Comparison of ENCODE assay signal across 30 cellular contexts in genomic region chr7:24717694-24718320, GRCh38. TPM values are rescaled to one million over a fixed set of nuclear protein-coding genes. Genes with fewer than 3 reads are reported as not detected.
DNase-seq lines count a peak whose midpoint lies in the region; ATAC-seq and TF ChIP-seq lines count a peak whose summit lies in the region.
"Had no signal": no experiment of that assay in that cellular context is flagged by ENCODE, and none has a peak within 500 bp of the region (broad histone marks: within the 10 kb centered on the region; RNA-seq: fewer than 3 reads in every experiment).

No MANE protein-coding gene starts in this region.

- H3K4ac ChIP-seq in IMR-90 (ENCODE audit: low read depth, low read length) = no peak overlapping the region

- H3K36me3 Mint-ChIP-seq in activated naive CD4-positive, alpha-beta T cell treated with anti-CD3 and anti-CD28 coated beads, Interleukin-2, amount 10 ng/mL, durations not matched to agents 7 days and 5 days = no peaks in the 10 kb centered on the region
- H3K36me3 Mint-ChIP-seq: activated naive CD8-positive, alpha-beta T cell treated with anti-CD3 and anti-CD28 coated beads for 36 hours; CD8-positive, alpha-beta T cell; mesothelial cell of epicardium had no signal

- peaks cover 36% of the 10 kb centered on the region; the same call in 1 of the 2 replicates for H3K9me1 ChIP-seq in IMR-90 (ENCODE audit: insufficient read depth, low read length)

- TF ChIP-seq RAD21 in IMR-90 (IDR thresholded peaks at IDR 0.05; ENCODE audit: low read length) = no peak

- H3K4me3 ChIP-seq in IMR-90 (ENCODE audit: insufficient read depth, low read depth, low read length) (no peak overlapping the region), choroid plexus epithelial cell (ENCODE audit: low read depth, low read length) (no peak overlapping the region), osteoblast (ENCODE audit: insufficient read depth, low read length) (no peak overlapping the region), Karpas-422 (ENCODE audit: low read length) (no peak overlapping the region)
- H3K4me3 ChIP-seq: cardiac muscle cell, thyroid gland had no signal

- no peak overlapping the region for H3K4me3 Mint-ChIP-seq in activated naive CD4-positive, alpha-beta T cell treated with anti-CD3 and anti-CD28 coated beads, Interleukin-2, amount 10 ng/mL, durations not matched to agents 7 days and 5 days
- H3K4me3 Mint-ChIP-seq: activated CD4-positive, alpha-beta T cell treated with anti-CD3 and anti-CD28 coated beads, Interleukin-2, amount 10 ng/mL, durations not matched to agents 7 days and 5 days; activated naive CD8-positive, alpha-beta T cell treated with anti-CD3 and anti-CD28 coated beads for 36 hours; CD8-positive, alpha-beta T cell; dendritic cell treated with granulocyte-macrophage colony-stimulating factor and Interleukin-4, amounts not matched to agents 40 ng/mL and 50 ng/mL, for 4 days; mesothelial cell of epicardium; stimulated activated naive CD8-positive, alpha-beta T cell treated with anti-CD3 and anti-CD28 coated beads, Interleukin-15, Interleukin-2, amounts not matched to agents 100 ng/mL and 50 ng/mL, for 24 hours had no signal

- no peak overlapping the region for H4K91ac ChIP-seq in IMR-90 (ENCODE audit: insufficient read depth, low read depth, low read length)

- no peak overlapping the region for H3K14ac ChIP-seq in IMR-90 (replicated peaks; ENCODE audit: low read depth, low read length)

- no peak overlapping the region for H2BK120ac ChIP-seq in IMR-90 (ENCODE audit: low read depth, low read length)

- H3K79me1 ChIP-seq in IMR-90 (ENCODE audit: low read depth in 1 of 2, low read length in 2 of 2) = peaks cover 13 to 31% of the 10 kb centered on the region in 2 experiments

- no CpG with 5 or more reads among the region's 7 CpGs for WGBS in IMR-90 (ENCODE audit: extremely low coverage in 2 of 2, insufficient read length in 1 of 2), 2 experiments

- H3K27ac ChIP-seq in IMR-90 (ENCODE audit: insufficient read depth, low read length) (no peak overlapping the region), osteoblast (ENCODE audit: low read depth, low read length) (no peak overlapping the region), Karpas-422 (ENCODE audit: low read length) (no peak overlapping the region)
- H3K27ac ChIP-seq: 22Rv1, cardiac muscle cell, thyroid gland, VCaP had no signal

- H4K20me1 ChIP-seq in IMR-90 (ENCODE audit: insufficient read depth, low read length) = no peaks in the 10 kb centered on the region; the same call in 1 of the 2 replicates
- H4K20me1 ChIP-seq in osteoblast (ENCODE audit: insufficient read depth, low read length) = peaks cover 8% of the 10 kb centered on the region
- no peaks in the 10 kb centered on the region for H4K20me1 ChIP-seq in Karpas-422 (ENCODE audit: insufficient read depth, low read depth, low read length)

- H3K9ac ChIP-seq in IMR-90 (ENCODE audit: low read depth, low read length) (no peak overlapping the region), Karpas-422 (ENCODE audit: low read length) (no peak overlapping the region)

- no peak overlapping the region for H4K5ac ChIP-seq in IMR-90 (ENCODE audit: low read depth, low read length)

- peaks cover 19% of the 10 kb centered on the region for H3K27me3 Mint-ChIP-seq in activated naive CD4-positive, alpha-beta T cell treated with anti-CD3 and anti-CD28 coated beads, Interleukin-2, amount 10 ng/mL, durations not matched to agents 7 days and 5 days

- H2AK5ac ChIP-seq in IMR-90 (ENCODE audit: low read depth, low read length) = no peak overlapping the region

- H3K9me3 ChIP-seq in IMR-90 (ENCODE audit: control insufficient read depth, insufficient read depth, low read length) (no peaks in the 10 kb centered on the region), osteoblast (ENCODE audit: low read depth, low read length) (no peaks in the 10 kb centered on the region), Karpas-422 (ENCODE audit: low read length) (no peaks in the 10 kb centered on the region)
- H3K9me3 ChIP-seq: thyroid gland had no signal

- H3K36me3 ChIP-seq in IMR-90 (ENCODE audit: control insufficient read depth, insufficient read depth, low read length) (peaks cover 31% of the 10 kb centered on the region), osteoblast (ENCODE audit: insufficient read depth, low read length) (no peaks in the 10 kb centered on the region), Karpas-422 (ENCODE audit: insufficient read depth, low read length) (no peaks in the 10 kb centered on the region; the same call in 1 of the 2 replicates)
- H3K36me3 ChIP-seq: cardiac muscle cell, thyroid gland had no signal

- no peak for TF ChIP-seq CTCF in IMR-90 (conservative IDR thresholded peaks at IDR 0.05; ENCODE audit: low read depth, low read length)
- TF ChIP-seq CTCF in choroid plexus epithelial cell (conservative IDR thresholded peaks at IDR 0.05; ENCODE audit: low read depth, low read length) = no peak
- no peak for TF ChIP-seq CTCF in osteoblast (IDR thresholded peaks at IDR 0.05; ENCODE audit: extremely low read depth, low read depth, low read length)

- dilution Hi-C loops in IMR-90 (cut with HindIII; ENCODE audit: low sequenced_read_pairs, unreplicated experiment) = no loop called here

- no peaks in the 10 kb centered on the region for H3K9me3 Mint-ChIP-seq in activated naive CD4-positive, alpha-beta T cell treated with anti-CD3 and anti-CD28 coated beads, Interleukin-2, amount 10 ng/mL, durations not matched to agents 7 days and 5 days
- H3K9me3 Mint-ChIP-seq: activated CD4-positive, alpha-beta T cell treated with anti-CD3 and anti-CD28 coated beads, Interleukin-2, amount 10 ng/mL, durations not matched to agents 7 days and 5 days; activated naive CD8-positive, alpha-beta T cell treated with anti-CD3 and anti-CD28 coated beads for 36 hours; CD8-positive, alpha-beta T cell; dendritic cell treated with granulocyte-macrophage colony-stimulating factor and Interleukin-4, amounts not matched to agents 40 ng/mL and 50 ng/mL, for 4 days; mesothelial cell of epicardium; stimulated activated naive CD8-positive, alpha-beta T cell treated with anti-CD3 and anti-CD28 coated beads, Interleukin-15, Interleukin-2, amounts not matched to agents 100 ng/mL and 50 ng/mL, for 24 hours had no signal

- no peak overlapping the region for H2BK20ac ChIP-seq in IMR-90 (ENCODE audit: low read depth, low read length)

- peak; percentile 32 for DNase-seq in activated CD8-positive, alpha-beta memory T cell treated with anti-CD3 and anti-CD28 coated beads for 24 hours
- DNase-seq in activated CD8-positive, alpha-beta memory T cell treated with anti-CD3 and anti-CD28 coated beads, Interleukin-2, amount 50 U/mL, for 4 hours = no peak
- DNase-seq in IMR-90 = no peak
- DNase-seq in choroid plexus epithelial cell (ENCODE audit: low read depth) = peak; percentile 56
- peak; percentile 50 for DNase-seq in osteoblast (ENCODE audit: insufficient read length, low spot score, missing footprints)
- no peak for DNase-seq in activated naive CD4-positive, alpha-beta T cell treated with anti-CD3 and anti-CD28 coated beads, Interleukin-2, amount 10 ng/mL, durations not matched to agents 7 days and 5 days
- no peak for DNase-seq in NCI-H1694 treated with DMSO at 0.1 percent for 48 hours (lab: John Stamatoyannopoulos, UW)
- DNase-seq in Karpas-422 = no peak
- DNase-seq: activated CD4-positive, alpha-beta T cell treated with anti-CD3 and anti-CD28 coated beads, Interleukin-2, amount 10 ng/mL, durations not matched to agents 7 days and 5 days; activated naive CD8-positive, alpha-beta T cell treated with anti-CD3 and anti-CD28 coated beads for 36 hours; aorta; DMS 273 treated with DMSO at 0.1 percent for 48 hours; hippocampal formation; naive thymus-derived CD4-positive, alpha-beta T cell; NCI-H1092; NCI-H187; NCI-H2171 treated with DMSO at 0.1 percent for 48 hours; NCI-H526; NK-92 treated with Interleukin-12 subunit alpha and Interleukin-12 subunit beta, amount 100 ng/mL, for 24 hours; Right ventricle myocardium superior; thyroid gland had no signal

- no peak overlapping the region for H2AFZ ChIP-seq in IMR-90 (replicated peaks; ENCODE audit: low read length, poor library complexity)
- H2AFZ ChIP-seq in osteoblast (ENCODE audit: low read length) = no peak overlapping the region
- no peak overlapping the region for H2AFZ ChIP-seq in Karpas-422 (ENCODE audit: low read length)

- TF ChIP-seq POLR2A in IMR-90 (IDR thresholded peaks at IDR 0.05; ENCODE audit: low read depth, low read length) = no peak

- H3K27me3 ChIP-seq in IMR-90 (ENCODE audit: control insufficient read depth, insufficient read depth, low read length) (no peaks in the 10 kb centered on the region), osteoblast (ENCODE audit: insufficient read depth, low read length) (no peaks in the 10 kb centered on the region), Karpas-422 (ENCODE audit: low read length) (no peaks in the 10 kb centered on the region)
- H3K27me3 ChIP-seq: cardiac muscle cell, thyroid gland had no signal

- no peaks in the 10 kb centered on the region for H3K9me2 ChIP-seq in Karpas-422 (replicated peaks; ENCODE audit: insufficient read depth, low read length)

- CTCF ChIA-PET in IMR-90 (lab: Yijun Ruan, JAX) = interaction anchor here (0.6 kb wide), 1 partner anchor 751 kb away, joined by 4 read pairs; no protein-coding TSS in a partner anchor
- CTCF ChIA-PET in activated naive CD4-positive, alpha-beta T cell treated with anti-CD3 and anti-CD28 coated beads, Interleukin-2, amount 10 ng/mL, durations not matched to agents 7 days and 5 days (lab: Charles Lee) = no interaction called here

- no TSS peak for BruUV-seq in IMR-90 (replicated peaks; lab: Mats Ljungman, UMichigan)

- H4K8ac ChIP-seq in IMR-90 (ENCODE audit: low read depth in 2 of 2, low read length in 2 of 2) = no peak overlapping the region

- POLR2A ChIA-PET in IMR-90 (lab: Charles Lee; ENCODE audit: unreplicated experiment) = no interaction called here

- no peak overlapping the region for H3K56ac ChIP-seq in IMR-90 (ENCODE audit: extremely low read depth, insufficient read depth, low read length)

- in situ Hi-C loops in IMR-90 (cut with MboI; ENCODE audit: low sequenced_read_pairs) = no loop called here

- intact Hi-C loops in IMR-90 (cut with micrococcal nuclease) = no loop called here

- H3K27ac Mint-ChIP-seq in activated naive CD4-positive, alpha-beta T cell treated with anti-CD3 and anti-CD28 coated beads, Interleukin-2, amount 10 ng/mL, durations not matched to agents 7 days and 5 days = no peak overlapping the region
- H3K27ac Mint-ChIP-seq: activated CD4-positive, alpha-beta T cell treated with anti-CD3 and anti-CD28 coated beads, Interleukin-2, amount 10 ng/mL, durations not matched to agents 7 days and 5 days; activated naive CD8-positive, alpha-beta T cell treated with anti-CD3 and anti-CD28 coated beads for 36 hours; CD8-positive, alpha-beta T cell; dendritic cell treated with granulocyte-macrophage colony-stimulating factor and Interleukin-4, amounts not matched to agents 40 ng/mL and 50 ng/mL, for 4 days; mesothelial cell of epicardium; naive thymus-derived CD4-positive, alpha-beta T cell; stimulated activated naive CD8-positive, alpha-beta T cell treated with anti-CD3 and anti-CD28 coated beads, Interleukin-15, Interleukin-2, amounts not matched to agents 100 ng/mL and 50 ng/mL, for 24 hours had no signal

- no peak overlapping the region for H2BK5ac ChIP-seq in IMR-90 (ENCODE audit: low read depth, low read length, poor library complexity, severe bottlenecking)

- no peak overlapping the region for H3K4me2 ChIP-seq in IMR-90 (ENCODE audit: low read depth, low read length)
- no peak overlapping the region for H3K4me2 ChIP-seq in osteoblast (ENCODE audit: insufficient read depth, low read length)
- no peak overlapping the region for H3K4me2 ChIP-seq in Karpas-422 (ENCODE audit: low read depth, low read length, poor library complexity, severe bottlenecking)

- H3K18ac ChIP-seq in IMR-90 (ENCODE audit: low read depth, low read length) = no peak overlapping the region

- ATAC-seq in IMR-90 (ENCODE audit: low read depth) = peak; percentile 16; the same call in 1 of the 2 replicates
- ATAC-seq: CD8-positive, alpha-beta T cell; HepG2; left lobe of liver; naive thymus-derived CD4-positive, alpha-beta T cell had no signal

- peak overlapping the region; percentile 63; the same call in 1 of the 2 replicates for H3K23ac ChIP-seq in IMR-90 (ENCODE audit: low read depth, low read length)

- no peak overlapping the region for H2AK9ac ChIP-seq in IMR-90 (replicated peaks; ENCODE audit: low read depth, low read length, poor library complexity)

- H3K4me1 ChIP-seq in IMR-90 (ENCODE audit: control insufficient read depth, insufficient read depth, low read length) (peaks cover 8% of the 10 kb centered on the region; the same call in 1 of the 2 replicates), osteoblast (ENCODE audit: insufficient read depth, low read length) (peaks cover 7% of the 10 kb centered on the region), Karpas-422 (ENCODE audit: low read length) (peaks cover 41% of the 10 kb centered on the region)

- H3K79me2 ChIP-seq in osteoblast (ENCODE audit: insufficient read depth, low read length) = no peaks in the 10 kb centered on the region
- H3K79me2 ChIP-seq in Karpas-422 (ENCODE audit: low read length) = no peaks in the 10 kb centered on the region

- peaks cover 7% of the 10 kb centered on the region for H3K4me1 Mint-ChIP-seq in activated naive CD4-positive, alpha-beta T cell treated with anti-CD3 and anti-CD28 coated beads, Interleukin-2, amount 10 ng/mL, durations not matched to agents 7 days and 5 days
- H3K4me1 Mint-ChIP-seq: mesothelial cell of epicardium had no signal

- no peak overlapping the region for H2BK15ac ChIP-seq in IMR-90 (ENCODE audit: low read depth, low read length)

RNA-seq across cellular contexts. Expression of gene GSDME, which starts 39.5 kb away (rescaled TPM):
- total RNA-seq in IMR-90 (2012; rRNA removed) = 78.7 and 88.3 TPM in 2 replicates
- 71.5 and 75.2 TPM in 2 replicates for polyA plus RNA-seq in IMR-90 (2012; rRNA removed)
- 49.6 and 55.2 TPM in 2 replicates for polyA plus RNA-seq in IMR-90 (2012; cell fraction: cytosol; rRNA removed)
- polyA plus RNA-seq in IMR-90 (2012; cell fraction: nucleus; rRNA removed; ENCODE audit: low replicate concordance) = 50.0 and 117 TPM in 2 replicates
- 42.3 and 44.5 TPM in 2 replicates for total RNA-seq in osteoblast
- total RNA-seq in Karpas-422 (2014; rRNA removed; shearing (Covaris generic); ENCODE audit: low replicate concordance) = 6.0 and 9.8 TPM in 2 replicates
- total RNA-seq: CD8-positive, alpha-beta T cell had no signal

Comparison
In these comparisons a context has a peak if more than half of its experiments do, and no peak if none do; other contexts are left out.
1. DNase-seq: peak in activated CD8-positive, alpha-beta memory T cell treated with anti-CD3 and anti-CD28 coated beads for 24 hours (single experiment), choroid plexus epithelial cell (single experiment) and osteoblast (single experiment); none in activated CD8-positive, alpha-beta memory T cell treated with anti-CD3 and anti-CD28 coated beads, Interleukin-2, amount 50 U/mL, for 4 hours (single experiment), IMR-90 (single experiment), activated naive CD4-positive, alpha-beta T cell treated with anti-CD3 and anti-CD28 coated beads, Interleukin-2, amount 10 ng/mL, durations not matched to agents 7 days and 5 days (single experiment), NCI-H1694 treated with DMSO at 0.1 percent for 48 hours (single experiment) and Karpas-422 (single experiment).